Comparison of ENCODE assay signal across 17 cellular contexts in the genomic region with DNA sequence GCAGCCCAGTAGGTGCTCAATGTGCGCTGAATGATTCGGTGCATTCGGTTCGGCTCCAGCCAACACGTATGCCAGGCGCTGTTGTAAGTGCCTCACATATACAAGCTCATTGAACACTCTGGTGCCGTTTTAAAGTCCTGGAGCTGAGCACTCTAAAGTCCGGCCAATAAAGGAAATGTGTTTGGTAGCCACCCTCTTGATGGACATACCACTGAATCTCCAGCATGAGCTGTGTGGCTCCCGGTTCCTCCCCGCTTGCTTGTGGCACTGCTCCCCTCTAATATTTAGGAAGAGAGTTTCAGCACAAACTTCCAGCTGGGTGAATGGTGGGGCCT.
DNase-seq lines count a peak whose midpoint lies in the region; ATAC-seq and TF ChIP-seq lines count a peak whose summit lies in the region.
"Had no signal": no experiment of that assay in that cellular context is flagged by ENCODE, and none has a peak within 500 bp of the region (broad histone marks: within the 10 kb centered on the region; RNA-seq: fewer than 3 reads in every experiment).

No MANE protein-coding gene starts in this region.

- H3K4me3 ChIP-seq in brain microvascular endothelial cell (ENCODE audit: low read depth, low read length), result no peak overlapping the region
- no peak overlapping the region for H3K4me3 ChIP-seq in left ventricle myocardium inferior
- no peak overlapping the region for H3K4me3 ChIP-seq in skeletal muscle tissue (ENCODE audit: low read length in 3 of 3)
- H3K4me3 ChIP-seq: cardiac muscle cell, SK-N-MC, stomach had no signal

- ATAC-seq in HG03175 (IDR thresholded peaks at IDR 0.05; ENCODE audit: unreplicated experiment), result no peak
- ATAC-seq in GM21576 (IDR thresholded peaks at IDR 0.05; ENCODE audit: unreplicated experiment), result no peak

- peak overlapping the region; percentile 61 for H3K27ac ChIP-seq in brain microvascular endothelial cell
- peak overlapping the region; percentile 56 for H3K27ac ChIP-seq in left ventricle myocardium inferior (replicated peaks)
- H3K27ac ChIP-seq in skeletal muscle tissue (ENCODE audit: low read depth, low read length), result peak overlapping the region; percentile 60
- H3K27ac ChIP-seq: cardiac muscle cell, SK-N-MC, stomach had no signal

- DNase-seq in GM13976 (ENCODE audit: low spot score) (peak; percentile 10), brain microvascular endothelial cell (no peak), left ventricle myocardium inferior (no peak), 8988T (no peak), foreskin melanocyte (no peak)
- DNase-seq: Caco-2; effector CD4-positive, alpha-beta T cell; Kasumi-1; NCI-H1105 treated with DMSO at 0.1 percent for 48 hours; NCI-H2107; NCI-H526 treated with DMSO at 0.1 percent for 48 hours; stomach had no signal

- no peak for TF ChIP-seq CTCF in GM13976 (IDR thresholded peaks at IDR 0.05; ENCODE audit: borderline replicate concordance, control extremely low read depth, extremely low read depth, insufficient read depth, missing control alignments)
- TF ChIP-seq CTCF in brain microvascular endothelial cell (IDR thresholded peaks at IDR 0.05; ENCODE audit: low read depth, low read length, missing control alignments), result no peak
- no peak for TF ChIP-seq CTCF in left ventricle myocardium inferior (IDR thresholded peaks at IDR 0.05; ENCODE audit: borderline replicate concordance)

- no peaks in the 10 kb centered on the region for H3K9me3 ChIP-seq in left ventricle myocardium inferior (replicated peaks)
- H3K9me3 ChIP-seq in skeletal muscle tissue (ENCODE audit: control insufficient read depth in 3 of 3, low read length in 3 of 3), result no peaks in the 10 kb centered on the region
- H3K9me3 ChIP-seq: Caco-2, stomach had no signal

- H3K4me1 ChIP-seq in left ventricle myocardium inferior (peaks cover 38% of the 10 kb centered on the region), skeletal muscle tissue (ENCODE audit: control insufficient read depth in 3 of 3, insufficient read depth in 3 of 3, low read length in 3 of 3) (peaks cover 3 to 24% (median 21%) of the 10 kb centered on the region in 3 donors)
- H3K4me1 ChIP-seq: Caco-2, stomach had no signal

- H3K27me3 ChIP-seq in brain microvascular endothelial cell (replicated peaks), result no peaks in the 10 kb centered on the region
- H3K27me3 ChIP-seq in left ventricle myocardium inferior (ENCODE audit: low read depth), result no peaks in the 10 kb centered on the region
- no peaks in the 10 kb centered on the region for H3K27me3 ChIP-seq in skeletal muscle tissue (ENCODE audit: control insufficient read depth in 3 of 3, insufficient read depth in 3 of 3, low read length in 3 of 3)
- H3K27me3 ChIP-seq: stomach had no signal

- intact Hi-C loops in left ventricle myocardium inferior (cut with micrococcal nuclease), result loop anchor here (5.0 kb wide), 1 partner anchor 74 kb away; no protein-coding TSS in a partner anchor

- H3K36me3 ChIP-seq in brain microvascular endothelial cell (replicated peaks) (no peaks in the 10 kb centered on the region), left ventricle myocardium inferior (no peaks in the 10 kb centered on the region), skeletal muscle tissue (ENCODE audit: control insufficient read depth in 3 of 3, insufficient read depth in 3 of 3, low read length in 3 of 3) (no peaks in the 10 kb centered on the region)
- H3K36me3 ChIP-seq: cardiac muscle cell, stomach had no signal

- in situ Hi-C loops in GM13976 (cut with MboI; ENCODE audit: low sequenced_read_pairs, unreplicated experiment), result no loop called here
- in situ Hi-C loops in brain microvascular endothelial cell (cut with HindIII; ENCODE audit: low pct_ligation_motif_present, low sequenced_read_pairs), result no loop called here

- peak overlapping the region in 1 of 3 donors; percentile 16 for H3K9ac ChIP-seq in skeletal muscle tissue (ENCODE audit: low read depth in 1 of 3, low read length in 3 of 3)
